ENCODE assay signal across 8 cellular contexts in genomic region chr10:27998178-27998953, GRCh38. TPM values are rescaled to one million over a fixed set of nuclear protein-coding genes. Genes with fewer than 3 reads are reported as not detected.
A peak's percentile ranks its signal among the peaks of the same experiment; 100 is the strongest.
DNase-seq lines count a peak whose midpoint lies in the region; ATAC-seq and TF ChIP-seq lines count a peak whose summit lies in the region.

No MANE protein-coding gene starts in this region.

- peak overlapping the region; percentile 54 for H3K27ac Mint-ChIP-seq in activated naive CD8-positive, alpha-beta T cell

- H3K4me1 Mint-ChIP-seq in activated naive CD8-positive, alpha-beta T cell (ENCODE audit: low read depth): peaks cover 11% of the 10 kb centered on the region

- DNase-seq in DMS114 treated with DMSO at 0.1 percent for 48 hours (lab: John Stamatoyannopoulos, UW; ENCODE audit: unreplicated experiment) (peak; percentile 55), M059J (ENCODE audit: low read depth) (peak; percentile 46), right atrium auricular region (ENCODE audit: low spot score) (no peak), posterior cingulate gyrus (peak in 7 of 10 donors; percentile 10 to 86 (median 25)), SW 1271 (lab: John Stamatoyannopoulos, UW) (no peak)

- H3K36me3 ChIP-seq in right atrium auricular region: no peaks in the 10 kb centered on the region

- H3K4me1 ChIP-seq in right atrium auricular region: peaks cover 0 to 4% of the 10 kb centered on the region in 2 donors

- H3K9me3 ChIP-seq in right atrium auricular region: no peaks in the 10 kb centered on the region

- intact Hi-C loops in posterior cingulate gyrus (cut with DNase I): no loop called here

- peak overlapping the region; percentile 94 for H3K4me3 Mint-ChIP-seq in activated naive CD8-positive, alpha-beta T cell

- H3K4me3 ChIP-seq in right atrium auricular region: peak overlapping the region; percentile 41 to 64

- no peak for ATAC-seq in GM21786 (IDR thresholded peaks at IDR 0.05; ENCODE audit: unreplicated experiment)
- ATAC-seq in GM19455 (IDR thresholded peaks at IDR 0.05; ENCODE audit: unreplicated experiment): no peak

- no peaks in the 10 kb centered on the region for H3K27me3 ChIP-seq in right atrium auricular region

- no peak overlapping the region for H3K27ac ChIP-seq in right atrium auricular region

- H3K9me3 Mint-ChIP-seq in activated naive CD8-positive, alpha-beta T cell (ENCODE audit: low read depth): no peaks in the 10 kb centered on the region

- peaks cover 17% of the 10 kb centered on the region for H3K27me3 Mint-ChIP-seq in activated naive CD8-positive, alpha-beta T cell

- peaks cover 8% of the 10 kb centered on the region for H3K36me3 Mint-ChIP-seq in activated naive CD8-positive, alpha-beta T cell

- no peak for TF ChIP-seq CTCF in right atrium auricular region (IDR thresholded peaks at IDR 0.05)

RNA-seq across cellular contexts. Expression of gene ODAD2, which starts 0.5 kb away (rescaled TPM):
- 0.54 and 3.7 TPM in 2 replicates for total RNA-seq in M059J (2014; rRNA removed; shearing (Covaris generic))
- total RNA-seq in right atrium auricular region: under 1 TPM; 0.08 to 0.15 TPM

Comparison
In these comparisons a context has a peak if more than half of its experiments do, and no peak if none do; other contexts are left out.
1. DNase-seq: peak in DMS114 treated with DMSO at 0.1 percent for 48 hours (single experiment), M059J (single experiment) and posterior cingulate gyrus (7 of 10); none in right atrium auricular region (single experiment) and SW 1271 (0 of 2).